In the genomic region with DNA sequence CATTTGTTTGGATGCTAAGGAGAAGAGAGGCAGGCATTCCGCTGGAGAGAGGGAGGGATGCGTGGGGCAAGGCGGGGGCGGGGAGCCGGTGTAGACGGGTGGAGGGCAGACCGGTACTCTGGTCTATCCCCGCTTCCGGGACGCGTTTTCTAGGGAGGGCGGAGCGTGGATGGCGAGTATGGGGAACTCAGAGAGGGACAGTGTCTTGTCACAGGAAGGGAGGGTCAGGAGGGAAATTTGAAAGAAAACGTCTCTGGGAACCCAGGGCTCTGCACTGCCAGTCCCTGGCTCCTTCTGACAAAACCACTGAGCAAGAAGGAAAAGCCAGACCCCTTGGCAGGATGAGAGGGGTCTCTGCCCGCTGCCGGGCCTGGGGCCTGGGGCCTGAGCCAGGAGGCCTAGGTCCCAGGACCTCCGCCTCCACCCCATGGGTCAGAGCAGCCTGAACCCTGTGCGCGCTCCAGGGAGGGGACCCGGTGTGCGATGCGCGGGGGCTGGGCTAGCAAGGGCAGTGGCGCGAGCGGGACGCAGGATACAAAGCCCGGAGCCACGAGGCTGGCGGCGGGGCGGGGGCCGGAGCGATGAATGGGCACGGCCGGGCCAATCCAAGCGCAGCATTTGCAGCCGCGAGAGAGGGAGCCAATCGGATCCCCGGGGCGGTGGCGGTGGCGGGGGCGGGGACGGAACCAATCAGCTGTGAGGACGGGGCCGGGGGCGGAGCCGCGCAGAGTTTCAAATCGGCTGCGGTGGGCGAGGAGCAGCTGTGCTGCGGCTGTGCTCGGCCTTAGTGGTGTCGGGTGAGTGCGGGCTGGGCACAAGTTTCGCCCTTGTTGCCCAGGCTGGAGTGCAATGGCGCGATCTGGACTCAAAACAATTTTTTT, we compare ENCODE assay signal across 8 cellular contexts. TPM values are rescaled to one million over a fixed set of nuclear protein-coding genes. Genes with fewer than 3 reads are reported as not detected.
A peak's percentile ranks its signal among the peaks of the same experiment; 100 is the strongest.
DNase-seq lines count a peak whose midpoint lies in the region; ATAC-seq and TF ChIP-seq lines count a peak whose summit lies in the region.

A gene with protein sequence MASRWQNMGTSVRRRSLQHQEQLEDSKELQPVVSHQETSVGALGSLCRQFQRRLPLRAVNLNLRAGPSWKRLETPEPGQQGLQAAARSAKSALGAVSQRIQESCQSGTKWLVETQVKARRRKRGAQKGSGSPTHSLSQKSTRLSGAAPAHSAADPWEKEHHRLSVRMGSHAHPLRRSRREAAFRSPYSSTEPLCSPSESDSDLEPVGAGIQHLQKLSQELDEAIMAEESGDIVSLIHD (plus strand): TSS at position 764 of the 881 bp plus-strand sequence. CDS start 656 bp downstream, outside the sequence.

- TF ChIP-seq CTCF in Peyer's patch (IDR thresholded peaks at IDR 0.05) (no peak), fibroblast of lung (conservative IDR thresholded peaks at IDR 0.05 in 1 of 2, IDR thresholded peaks at IDR 0.05 in 1 of 2; ENCODE audit: low read depth in 1 of 2, low read length in 2 of 2) (no peak)

- POLR2A ChIA-PET in naive thymus-derived CD8-positive, alpha-beta T cell (lab: Charles Lee): interaction anchor here (0.6 to 3.2 kb wide), 4 partner anchors 11 to 929 kb away, joined by 3 to 17 read pairs (median 4); a partner anchor contains a TSS

- ATAC-seq in GM21528 (IDR thresholded peaks at IDR 0.05; ENCODE audit: low FRiP score, unreplicated experiment): peak; percentile 80
- peak; percentile 95 to 98 for ATAC-seq in naive thymus-derived CD8-positive, alpha-beta T cell
- ATAC-seq in stimulated activated memory B cell treated with anti-CD40 and anti-IgM and Interleukin-4, amounts not matched to agents 10 μg/mL and 1 μg/mL and 100 μg/mL, for 72 hours: peak; percentile 96

- no peaks in the 10 kb centered on the region for H3K36me3 ChIP-seq in Peyer's patch
- no peaks in the 10 kb centered on the region for H3K36me3 ChIP-seq in fibroblast of lung (ENCODE audit: control insufficient read depth, insufficient read depth, low read length)

- TF ChIP-seq POLR2A in Peyer's patch (IDR thresholded peaks at IDR 0.05): no peak

- peak; percentile 96 for DNase-seq in DMS 273 (lab: John Stamatoyannopoulos, UW; ENCODE audit: unreplicated experiment)
- peak; percentile 89 to 96 (median 96) for DNase-seq in Peyer's patch
- DNase-seq in activated T-helper 1 cell treated with anti-CD3 and anti-CD28 coated beads, Interleukin-12 subunit alpha, Interleukin-12 subunit beta, Interleukin-2, Interleukin-4 antibody, amounts not matched to agents 30 ng/mL and 10 ng/mL and 1 ng/mL, durations not matched to agents 14 hours and 24 hours and 36 hours (ENCODE audit: low spot score): peak; percentile 91
- DNase-seq in fibroblast of lung (ENCODE audit: low read depth in 2 of 2): peak; percentile 88 to 91
- DNase-seq in naive thymus-derived CD8-positive, alpha-beta T cell: peak; percentile 81 to 94 (median 84)

- intact Hi-C loops in activated T-helper 1 cell treated with anti-CD3 and anti-CD28 coated beads, Interleukin-12 subunit alpha, Interleukin-12 subunit beta, Interleukin-2, Interleukin-4 antibody, amounts not matched to agents 30 ng/mL and 10 ng/mL and 1 ng/mL, durations not matched to agents 14 hours and 24 hours and 36 hours (cut with micrococcal nuclease): loop anchor here (1.0 to 10.0 kb wide), 4 partner anchors 17 to 958 kb away; a partner anchor contains a TSS

- H3K4me1 ChIP-seq in Peyer's patch (peaks cover 0 to 16% (median 0%) of the 10 kb centered on the region in 4 donors), fibroblast of lung (ENCODE audit: control insufficient read depth, extremely low read depth, insufficient read depth, low read length) (peaks cover 12% of the 10 kb centered on the region)

- H3K4me3 ChIP-seq in Peyer's patch (peak within 1 kb of the TSS; percentile 40 to 65 (median 59)), fibroblast of lung (replicated peaks in 1 of 4; ENCODE audit: control extremely low read depth in 1 of 4, insufficient read depth in 1 of 4, low read depth in 3 of 4, low read length in 4 of 4) (peak within 1 kb of the TSS; percentile 56 to 79 (median 76))

- H3K27me3 Mint-ChIP-seq in IgD-negative memory B cell: peaks cover 2% of the 10 kb centered on the region
- H3K27me3 Mint-ChIP-seq in activated T-helper 1 cell treated with anti-CD3 and anti-CD28 coated beads, Interleukin-12 subunit alpha, Interleukin-12 subunit beta, Interleukin-2, Interleukin-4 antibody, amounts not matched to agents 30 ng/mL and 10 ng/mL and 1 ng/mL, durations not matched to agents 14 hours and 24 hours and 36 hours (ENCODE audit: insufficient read depth): peaks cover 32% of the 10 kb centered on the region
- H3K27me3 Mint-ChIP-seq in naive thymus-derived CD8-positive, alpha-beta T cell: peaks cover 0 to 12% (median 7%) of the 10 kb centered on the region in 5 donors
- H3K27me3 Mint-ChIP-seq in stimulated activated memory B cell treated with anti-CD40 and anti-IgM and Interleukin-4, amounts not matched to agents 10 μg/mL and 1 μg/mL and 100 μg/mL, for 72 hours: peaks cover 15% of the 10 kb centered on the region

- H3K9me3 Mint-ChIP-seq in IgD-negative memory B cell: no peaks in the 10 kb centered on the region
- H3K9me3 Mint-ChIP-seq in activated T-helper 1 cell treated with anti-CD3 and anti-CD28 coated beads, Interleukin-12 subunit alpha, Interleukin-12 subunit beta, Interleukin-2, Interleukin-4 antibody, amounts not matched to agents 30 ng/mL and 10 ng/mL and 1 ng/mL, durations not matched to agents 14 hours and 24 hours and 36 hours: no peaks in the 10 kb centered on the region
- H3K9me3 Mint-ChIP-seq in naive thymus-derived CD8-positive, alpha-beta T cell: no peaks in the 10 kb centered on the region
- no peaks in the 10 kb centered on the region for H3K9me3 Mint-ChIP-seq in stimulated activated memory B cell treated with anti-CD40 and anti-IgM and Interleukin-4, amounts not matched to agents 10 μg/mL and 1 μg/mL and 100 μg/mL, for 72 hours

- H3K9ac ChIP-seq in fibroblast of lung (ENCODE audit: insufficient read depth, low read length): peak within 1 kb of the TSS; percentile 55

- H3K27me3 ChIP-seq in Peyer's patch (no peaks in the 10 kb centered on the region), fibroblast of lung (ENCODE audit: control insufficient read depth, insufficient read depth, low read length) (peaks cover 3% of the 10 kb centered on the region)

- H3K9me3 ChIP-seq in Peyer's patch (no peaks in the 10 kb centered on the region), fibroblast of lung (ENCODE audit: control insufficient read depth, insufficient read depth, low read depth, low read length) (no peaks in the 10 kb centered on the region)

- peak within 1 kb of the TSS; percentile 100 for H3K4me2 ChIP-seq in fibroblast of lung (ENCODE audit: extremely low read depth, insufficient read depth, low read length)

- H3K27ac ChIP-seq in Peyer's patch: peak within 1 kb of the TSS in 3 of 4 donors; percentile 25 to 51 (median 48)
- peak within 1 kb of the TSS; percentile 86 for H3K27ac ChIP-seq in fibroblast of lung (ENCODE audit: insufficient read depth, low read length)

- no peaks in the 10 kb centered on the region for H3K79me2 ChIP-seq in fibroblast of lung (ENCODE audit: control insufficient read depth, insufficient read depth, low read length)

- H3K4me1 Mint-ChIP-seq in IgD-negative memory B cell: peaks cover 8 to 12% (median 9%) of the 10 kb centered on the region in 3 donors
- peaks cover 14% of the 10 kb centered on the region for H3K4me1 Mint-ChIP-seq in activated T-helper 1 cell treated with anti-CD3 and anti-CD28 coated beads, Interleukin-12 subunit alpha, Interleukin-12 subunit beta, Interleukin-2, Interleukin-4 antibody, amounts not matched to agents 30 ng/mL and 10 ng/mL and 1 ng/mL, durations not matched to agents 14 hours and 24 hours and 36 hours (ENCODE audit: low read depth)
- peaks cover 10 to 16% (median 12%) of the 10 kb centered on the region in 4 donors for H3K4me1 Mint-ChIP-seq in naive thymus-derived CD8-positive, alpha-beta T cell
- peaks cover 15% of the 10 kb centered on the region for H3K4me1 Mint-ChIP-seq in stimulated activated memory B cell treated with anti-CD40 and anti-IgM and Interleukin-4, amounts not matched to agents 10 μg/mL and 1 μg/mL and 100 μg/mL, for 72 hours

- H3K27ac Mint-ChIP-seq in IgD-negative memory B cell: peak within 1 kb of the TSS; percentile 65 to 88 (median 69)
- H3K27ac Mint-ChIP-seq in activated T-helper 1 cell treated with anti-CD3 and anti-CD28 coated beads, Interleukin-12 subunit alpha, Interleukin-12 subunit beta, Interleukin-2, Interleukin-4 antibody, amounts not matched to agents 30 ng/mL and 10 ng/mL and 1 ng/mL, durations not matched to agents 14 hours and 24 hours and 36 hours: peak within 1 kb of the TSS; percentile 97
- H3K27ac Mint-ChIP-seq in naive thymus-derived CD8-positive, alpha-beta T cell: peak within 1 kb of the TSS; percentile 68 to 93 (median 85)
- peak within 1 kb of the TSS; percentile 81 for H3K27ac Mint-ChIP-seq in stimulated activated memory B cell treated with anti-CD40 and anti-IgM and Interleukin-4, amounts not matched to agents 10 μg/mL and 1 μg/mL and 100 μg/mL, for 72 hours

- H3K4me3 Mint-ChIP-seq in IgD-negative memory B cell: peak within 1 kb of the TSS; percentile 86 to 96 (median 91)
- H3K4me3 Mint-ChIP-seq in activated T-helper 1 cell treated with anti-CD3 and anti-CD28 coated beads, Interleukin-12 subunit alpha, Interleukin-12 subunit beta, Interleukin-2, Interleukin-4 antibody, amounts not matched to agents 30 ng/mL and 10 ng/mL and 1 ng/mL, durations not matched to agents 14 hours and 24 hours and 36 hours: peak within 1 kb of the TSS; percentile 95
- peak within 1 kb of the TSS; percentile 82 to 96 (median 94) for H3K4me3 Mint-ChIP-seq in naive thymus-derived CD8-positive, alpha-beta T cell
- H3K4me3 Mint-ChIP-seq in stimulated activated memory B cell treated with anti-CD40 and anti-IgM and Interleukin-4, amounts not matched to agents 10 μg/mL and 1 μg/mL and 100 μg/mL, for 72 hours: peak within 1 kb of the TSS; percentile 85

- peaks cover 1% of the 10 kb centered on the region for H3K36me3 Mint-ChIP-seq in IgD-negative memory B cell
- peaks cover 5% of the 10 kb centered on the region for H3K36me3 Mint-ChIP-seq in activated T-helper 1 cell treated with anti-CD3 and anti-CD28 coated beads, Interleukin-12 subunit alpha, Interleukin-12 subunit beta, Interleukin-2, Interleukin-4 antibody, amounts not matched to agents 30 ng/mL and 10 ng/mL and 1 ng/mL, durations not matched to agents 14 hours and 24 hours and 36 hours (ENCODE audit: low read depth)
- no peaks in the 10 kb centered on the region for H3K36me3 Mint-ChIP-seq in naive thymus-derived CD8-positive, alpha-beta T cell
- H3K36me3 Mint-ChIP-seq in stimulated activated memory B cell treated with anti-CD40 and anti-IgM and Interleukin-4, amounts not matched to agents 10 μg/mL and 1 μg/mL and 100 μg/mL, for 72 hours: no peaks in the 10 kb centered on the region

- H2AFZ ChIP-seq in fibroblast of lung (ENCODE audit: low read length): peak within 1 kb of the TSS; percentile 59

- H4K20me1 ChIP-seq in fibroblast of lung (ENCODE audit: control insufficient read depth, extremely low read depth, insufficient read depth, low read length): no peaks in the 10 kb centered on the region

RNA-seq across cellular contexts. Expression of the gene that starts here (rescaled TPM):
- polyA plus RNA-seq in IgD-negative memory B cell: not detected
- total RNA-seq in Peyer's patch: 1 to 10 TPM in 3 of 4 donors, under 1 TPM in 1; 0.67 to 9.8 (median 7.2) TPM
- total RNA-seq in activated T-helper 1 cell treated with anti-CD3 and anti-CD28 coated beads, Interleukin-12 subunit alpha, Interleukin-12 subunit beta, Interleukin-2, Interleukin-4 antibody, amounts not matched to agents 30 ng/mL and 10 ng/mL and 1 ng/mL, durations not matched to agents 14 hours and 24 hours and 36 hours: 6.8 and 8.0 TPM in 2 replicates
- 1.5 and 10.6 TPM in 2 replicates for total RNA-seq in fibroblast of lung
- 6.5 and 18.5 TPM in 2 replicates for polyA plus RNA-seq in fibroblast of lung
- 7.2 and 23.1 TPM in 2 replicates for polyA plus RNA-seq in fibroblast of lung (2012)
- polyA minus RNA-seq in fibroblast of lung (ENCODE audit: low replicate concordance): 9.3 and 17.5 TPM in 2 replicates
- not detected for total RNA-seq in naive thymus-derived CD8-positive, alpha-beta T cell
- polyA plus RNA-seq in naive thymus-derived CD8-positive, alpha-beta T cell: under 1 TPM in 1 of 3 donors, not detected in 2; 0.27 TPM

Comparison
In these comparisons a context has a peak if more than half of its experiments do, and no peak if none do; other contexts are left out.
1. Peak in every context shown above with its lines: DNase-seq, ATAC-seq, H3K4me3 ChIP-seq and H3K27ac ChIP-seq.
2. Peak in DNase-seq and ATAC-seq in naive thymus-derived CD8-positive, alpha-beta T cell; RNA of the gene not detected or under 1 TPM.